Comparison of ENCODE assay signal across 23 cellular contexts in genomic region chr17:42359133-42359532, GRCh38. TPM values are rescaled to one million over a fixed set of nuclear protein-coding genes. Genes with fewer than 3 reads are reported as not detected.
DNase-seq lines count a peak whose midpoint lies in the region; ATAC-seq, FAIRE-seq and TF ChIP-seq lines count a peak whose summit lies in the region.
"Had no signal": no experiment of that assay in that cellular context is flagged by ENCODE, and none has a peak within 500 bp of the region (broad histone marks: within the 10 kb centered on the region; RNA-seq: fewer than 3 reads in every experiment).

No MANE protein-coding gene starts in this region.

- peaks cover 57% of the 10 kb centered on the region for H3K4me1 Mint-ChIP-seq in activated CD4-positive, alpha-beta T cell treated with anti-CD3 and anti-CD28 coated beads, Interleukin-2, amount 10 ng/mL, durations not matched to agents 24 days and 14 days
- peaks cover 60% of the 10 kb centered on the region for H3K4me1 Mint-ChIP-seq in activated T-helper 1 cell treated with anti-CD3 and anti-CD28 coated beads, Interleukin-12 subunit alpha, Interleukin-12 subunit beta, Interleukin-2, Interleukin-4 antibody, amounts not matched to agents 30 ng/mL and 10 ng/mL and 1 ng/mL, durations not matched to agents 14 hours and 24 hours and 36 hours (ENCODE audit: low read depth)
- peaks cover 73% of the 10 kb centered on the region for H3K4me1 Mint-ChIP-seq in osteocyte (ENCODE audit: unreplicated experiment)

- FAIRE-seq in D721Med (lab: Jason Lieb, UNC), result peak; percentile 84
- FAIRE-seq: RCC 7860 had no signal

- peak overlapping the region; percentile 67 for H3K27ac Mint-ChIP-seq in activated CD4-positive, alpha-beta T cell treated with anti-CD3 and anti-CD28 coated beads, Interleukin-2, amount 10 ng/mL, durations not matched to agents 24 days and 14 days
- peak overlapping the region; percentile 56 for H3K27ac Mint-ChIP-seq in activated T-helper 1 cell treated with anti-CD3 and anti-CD28 coated beads, Interleukin-12 subunit alpha, Interleukin-12 subunit beta, Interleukin-2, Interleukin-4 antibody, amounts not matched to agents 30 ng/mL and 10 ng/mL and 1 ng/mL, durations not matched to agents 14 hours and 24 hours and 36 hours
- peak overlapping the region; percentile 92 for H3K27ac Mint-ChIP-seq in osteocyte (ENCODE audit: unreplicated experiment)

- H3K4me3 Mint-ChIP-seq in activated CD4-positive, alpha-beta T cell treated with anti-CD3 and anti-CD28 coated beads, Interleukin-2, amount 10 ng/mL, durations not matched to agents 24 days and 14 days, result no peak overlapping the region
- no peak overlapping the region for H3K4me3 Mint-ChIP-seq in activated T-helper 1 cell treated with anti-CD3 and anti-CD28 coated beads, Interleukin-12 subunit alpha, Interleukin-12 subunit beta, Interleukin-2, Interleukin-4 antibody, amounts not matched to agents 30 ng/mL and 10 ng/mL and 1 ng/mL, durations not matched to agents 14 hours and 24 hours and 36 hours
- no peak overlapping the region for H3K4me3 Mint-ChIP-seq in osteocyte (ENCODE audit: unreplicated experiment)

- H3K27me3 Mint-ChIP-seq in activated CD4-positive, alpha-beta T cell treated with anti-CD3 and anti-CD28 coated beads, Interleukin-2, amount 10 ng/mL, durations not matched to agents 24 days and 14 days, result no peaks in the 10 kb centered on the region
- no peaks in the 10 kb centered on the region for H3K27me3 Mint-ChIP-seq in activated T-helper 1 cell treated with anti-CD3 and anti-CD28 coated beads, Interleukin-12 subunit alpha, Interleukin-12 subunit beta, Interleukin-2, Interleukin-4 antibody, amounts not matched to agents 30 ng/mL and 10 ng/mL and 1 ng/mL, durations not matched to agents 14 hours and 24 hours and 36 hours (ENCODE audit: insufficient read depth)
- no peaks in the 10 kb centered on the region for H3K27me3 Mint-ChIP-seq in osteocyte (ENCODE audit: unreplicated experiment)
- H3K27me3 Mint-ChIP-seq: CD4-positive, alpha-beta memory T cell had no signal

- peaks cover 48% of the 10 kb centered on the region for H3K36me3 Mint-ChIP-seq in activated CD4-positive, alpha-beta T cell treated with anti-CD3 and anti-CD28 coated beads, Interleukin-2, amount 10 ng/mL, durations not matched to agents 24 days and 14 days (ENCODE audit: low read depth)
- H3K36me3 Mint-ChIP-seq in activated T-helper 1 cell treated with anti-CD3 and anti-CD28 coated beads, Interleukin-12 subunit alpha, Interleukin-12 subunit beta, Interleukin-2, Interleukin-4 antibody, amounts not matched to agents 30 ng/mL and 10 ng/mL and 1 ng/mL, durations not matched to agents 14 hours and 24 hours and 36 hours (ENCODE audit: low read depth), result peaks cover 35% of the 10 kb centered on the region
- H3K36me3 Mint-ChIP-seq in osteocyte (ENCODE audit: unreplicated experiment), result peaks cover 2% of the 10 kb centered on the region

- ATAC-seq in GM21526 (IDR thresholded peaks at IDR 0.05; ENCODE audit: low FRiP score, unreplicated experiment) (no peak), GM18858 (IDR thresholded peaks at IDR 0.05; ENCODE audit: unreplicated experiment) (no peak)

- H3K9me3 Mint-ChIP-seq in activated CD4-positive, alpha-beta T cell treated with anti-CD3 and anti-CD28 coated beads, Interleukin-2, amount 10 ng/mL, durations not matched to agents 24 days and 14 days, result peaks cover 16% of the 10 kb centered on the region
- H3K9me3 Mint-ChIP-seq in activated T-helper 1 cell treated with anti-CD3 and anti-CD28 coated beads, Interleukin-12 subunit alpha, Interleukin-12 subunit beta, Interleukin-2, Interleukin-4 antibody, amounts not matched to agents 30 ng/mL and 10 ng/mL and 1 ng/mL, durations not matched to agents 14 hours and 24 hours and 36 hours, result no peaks in the 10 kb centered on the region
- H3K9me3 Mint-ChIP-seq in osteocyte (ENCODE audit: unreplicated experiment), result no peaks in the 10 kb centered on the region

- intact Hi-C loops in activated CD4-positive, alpha-beta T cell treated with anti-CD3 and anti-CD28 coated beads, Interleukin-2, amount 10 ng/mL, durations not matched to agents 24 days and 14 days (cut with micrococcal nuclease), result no loop called here
- intact Hi-C loops in activated T-helper 1 cell treated with anti-CD3 and anti-CD28 coated beads, Interleukin-12 subunit alpha, Interleukin-12 subunit beta, Interleukin-2, Interleukin-4 antibody, amounts not matched to agents 30 ng/mL and 10 ng/mL and 1 ng/mL, durations not matched to agents 14 hours and 24 hours and 36 hours (cut with micrococcal nuclease), result no loop called here

- TF ChIP-seq CTCF in D721Med (IDR thresholded peaks at IDR 0.05; ENCODE audit: insufficient read depth, missing control alignments), result no peak
- no peak for TF ChIP-seq CTCF in osteocyte (IDR thresholded peaks at IDR 0.05)

- no peak for DNase-seq in activated CD4-positive, alpha-beta T cell treated with anti-CD3 and anti-CD28 coated beads, Interleukin-2, amount 10 ng/mL, durations not matched to agents 24 days and 14 days
- no peak for DNase-seq in activated CD4-positive, alpha-beta T cell treated with anti-CD3 and anti-CD28 coated beads, Interleukin-2, amount 50 U/mL, for 1 hour
- DNase-seq in D721Med (ENCODE audit: insufficient read length, low spot score), result peak; percentile 32
- no peak for DNase-seq in activated T-helper 1 cell treated with anti-CD3 and anti-CD28 coated beads, Interleukin-12 subunit alpha, Interleukin-12 subunit beta, Interleukin-2, Interleukin-4 antibody, amounts not matched to agents 30 ng/mL and 10 ng/mL and 1 ng/mL, durations not matched to agents 14 hours and 24 hours and 36 hours (ENCODE audit: low spot score)
- no peak for DNase-seq in osteocyte (ENCODE audit: extremely low spot score, unreplicated experiment)
- DNase-seq: 8988T; Caco-2; CD4-positive, alpha-beta memory T cell; DND-41; GOT3; HCEC 1CT; IMR-90; NCI-H1105; NCI-H146; NCI-H2029; NCI-H226; NCI-H524; NCI-H774; OCI-M1; SJCRH30 had no signal

RNA-seq across cellular contexts. Expression of gene STAT3, which starts 29.1 kb away (rescaled TPM):
- 252 and 258 TPM in 2 replicates for total RNA-seq in activated CD4-positive, alpha-beta T cell treated with anti-CD3 and anti-CD28 coated beads, Interleukin-2, amount 10 ng/mL, durations not matched to agents 24 days and 14 days
- total RNA-seq in activated T-helper 1 cell treated with anti-CD3 and anti-CD28 coated beads, Interleukin-12 subunit alpha, Interleukin-12 subunit beta, Interleukin-2, Interleukin-4 antibody, amounts not matched to agents 30 ng/mL and 10 ng/mL and 1 ng/mL, durations not matched to agents 14 hours and 24 hours and 36 hours, result 240 and 241 TPM in 2 replicates
- 280 and 281 TPM in 2 replicates for total RNA-seq in osteocyte
